In genomic region chr22:45671783-45672563, GRCh38 we compare ENCODE assay signal across 8 cellular contexts. TPM values are rescaled to one million over a fixed set of nuclear protein-coding genes. Genes with fewer than 3 reads are reported as not detected.
DNase-seq lines count a peak whose midpoint lies in the region; ATAC-seq and TF ChIP-seq lines count a peak whose summit lies in the region.

Gene ATXN10 (plus strand): TSS chr22:45671834. CDS start chr22:45672064, 230 bp downstream.

- H3K9me3 ChIP-seq in iPS-15b (ENCODE audit: control insufficient read depth, insufficient read depth, low read length) = no peaks in the 10 kb centered on the region

- H3K36me3 ChIP-seq in iPS-15b (ENCODE audit: control insufficient read depth, insufficient read depth, low read length) = no peaks in the 10 kb centered on the region

- H3K27me3 ChIP-seq in iPS-15b (ENCODE audit: control insufficient read depth, insufficient read depth, low read length) = no peaks in the 10 kb centered on the region

- H3K9ac ChIP-seq in iPS-15b (ENCODE audit: low read depth, low read length) = peak within 1 kb of the TSS; percentile 84

- peak within 1 kb of the TSS; percentile 63 for H3K4me3 ChIP-seq in GM08714 (ENCODE audit: low read length)
- peak within 1 kb of the TSS; percentile 92 for H3K4me3 ChIP-seq in iPS-15b (ENCODE audit: low read depth, low read length)
- H3K4me3 ChIP-seq in skeletal muscle cell (ENCODE audit: low read depth, low read length) = peak within 1 kb of the TSS; percentile 92

- H3K27ac Mint-ChIP-seq in brain = peak within 1 kb of the TSS; percentile 92 to 97 (median 94)

- peaks cover 31% of the 10 kb centered on the region for H3K36me3 Mint-ChIP-seq in brain

- ATAC-seq in HG02610 (IDR thresholded peaks at IDR 0.05; ENCODE audit: unreplicated experiment) = peak; percentile 70
- no peak for ATAC-seq in HG03457 (IDR thresholded peaks at IDR 0.05; ENCODE audit: unreplicated experiment)

- peaks cover 5% of the 10 kb centered on the region for H3K27me3 Mint-ChIP-seq in brain

- peaks cover 40% of the 10 kb centered on the region for H3K4me1 Mint-ChIP-seq in brain

- peak; percentile 48 for DNase-seq in NCI-H2029 treated with DMSO at 0.1 percent for 48 hours (lab: John Stamatoyannopoulos, UW)
- peak; percentile 83 for DNase-seq in UCSD-AML1 (lab: John Stamatoyannopoulos, UW; ENCODE audit: unreplicated experiment)
- DNase-seq in skeletal muscle cell (ENCODE audit: low read depth) = no peak

- H3K4me3 Mint-ChIP-seq in brain = peak within 1 kb of the TSS; percentile 94 to 97 (median 95)

- TF ChIP-seq CTCF in brain (conservative IDR thresholded peaks at IDR 0.05) = no peak

- H3K9me3 Mint-ChIP-seq in brain = no peaks in the 10 kb centered on the region

- H3K4me1 ChIP-seq in iPS-15b (ENCODE audit: control insufficient read depth, insufficient read depth, low read length) = peaks cover 7% of the 10 kb centered on the region

RNA-seq across cellular contexts. Expression of gene ATXN10, which starts in this region (rescaled TPM):
- 170 TPM for polyA plus RNA-seq in brain (ENCODE audit: insufficient read depth, low read depth, low replicate concordance)
